23 cellular contexts compared by ENCODE assay signal in the genomic region with DNA sequence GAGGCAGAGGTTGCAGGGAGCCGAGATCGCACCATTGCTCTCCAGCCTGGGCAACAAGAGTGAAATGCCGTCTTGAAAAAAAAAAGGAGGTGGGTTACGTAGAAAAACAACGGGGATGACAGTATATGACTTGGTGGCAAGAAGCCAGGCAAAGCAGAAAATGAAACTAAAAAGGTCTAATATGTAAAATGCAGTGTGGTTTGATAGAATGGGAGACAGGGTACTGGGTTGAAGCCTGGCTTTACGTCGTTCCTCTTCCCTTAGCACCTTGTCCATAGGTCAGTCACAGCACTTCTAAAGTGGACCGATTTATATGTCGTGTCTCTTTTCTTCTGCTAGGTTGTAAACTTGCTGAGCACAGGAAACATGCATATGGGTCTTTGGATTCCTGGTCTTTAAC.
DNase-seq lines count a peak whose midpoint lies in the region; ATAC-seq, FAIRE-seq and TF ChIP-seq lines count a peak whose summit lies in the region.
"Had no signal": no experiment of that assay in that cellular context is flagged by ENCODE, and none has a peak within 500 bp of the region (broad histone marks: within the 10 kb centered on the region; RNA-seq: fewer than 3 reads in every experiment).

No MANE protein-coding gene starts in this region.

- TF ChIP-seq CTCF in PC-3 (conservative IDR thresholded peaks at IDR 0.05; ENCODE audit: low read depth, low read length): no peak
- no peak for TF ChIP-seq CTCF in D721Med (IDR thresholded peaks at IDR 0.05; ENCODE audit: insufficient read depth, missing control alignments)

- H3K9me3 ChIP-seq in PC-3 (ENCODE audit: low read length): no peaks in the 10 kb centered on the region
- H3K9me3 ChIP-seq: lower lobe of right lung had no signal

- no peaks in the 10 kb centered on the region for H4K20me1 ChIP-seq in PC-3 (ENCODE audit: low read length)

- H3K4me2 ChIP-seq in PC-3 (ENCODE audit: low read length): peak overlapping the region; percentile 37; the same call in 1 of the 2 replicates

- peaks cover 69% of the 10 kb centered on the region for H3K27me3 ChIP-seq in PC-3 (ENCODE audit: low read length)
- H3K27me3 ChIP-seq: brain microvascular endothelial cell had no signal

- no peaks in the 10 kb centered on the region for H3K36me3 Mint-ChIP-seq in activated naive CD8-positive, alpha-beta T cell
- H3K36me3 Mint-ChIP-seq in activated naive CD8-positive, alpha-beta T cell treated with anti-CD3 and anti-CD28 coated beads for 36 hours: no peaks in the 10 kb centered on the region
- no peaks in the 10 kb centered on the region for H3K36me3 Mint-ChIP-seq in stimulated activated memory B cell treated with anti-CD40 and anti-IgM and Interleukin-4, amounts not matched to agents 10 μg/mL and 1 μg/mL and 100 μg/mL, for 72 hours
- H3K36me3 Mint-ChIP-seq: activated CD4-positive, alpha-beta memory T cell treated with anti-CD3 and anti-CD28 coated beads for 36 hours had no signal

- H3K9ac ChIP-seq in PC-3 (ENCODE audit: low read length): no peak overlapping the region

- BruUV-seq in PC-3 (replicated peaks; lab: Mats Ljungman, UMichigan): no TSS peak

- H3K27ac Mint-ChIP-seq in activated naive CD8-positive, alpha-beta T cell: no peak overlapping the region
- H3K27ac Mint-ChIP-seq in activated naive CD8-positive, alpha-beta T cell treated with anti-CD3 and anti-CD28 coated beads for 36 hours: no peak overlapping the region
- H3K27ac Mint-ChIP-seq in stimulated activated memory B cell treated with anti-CD40 and anti-IgM and Interleukin-4, amounts not matched to agents 10 μg/mL and 1 μg/mL and 100 μg/mL, for 72 hours: no peak overlapping the region
- H3K27ac Mint-ChIP-seq: activated CD4-positive, alpha-beta memory T cell treated with anti-CD3 and anti-CD28 coated beads for 36 hours had no signal

- DNase-seq in activated naive CD8-positive, alpha-beta T cell treated with anti-CD3 and anti-CD28 coated beads for 36 hours: no peak
- DNase-seq in PC-3 (no peak), D721Med (ENCODE audit: insufficient read length, low spot score) (no peak), HuH-7 (ENCODE audit: low spot score) (no peak)
- DNase-seq: activated CD4-positive, alpha-beta memory T cell treated with anti-CD3 and anti-CD28 coated beads for 36 hours; activated T-cell treated with anti-CD3 and anti-CD28 coated beads, Interleukin-2, amount 50 U/mL, for 72 hours; brain microvascular endothelial cell; COR-L47; cortex of kidney; foreskin fibroblast; hippocampal formation; islet precursor cell; Kasumi-1; lower lobe of right lung; NCI-H1092 treated with DMSO at 0.1 percent for 48 hours; NCI-H510A; occipital lobe; right cardiac atrium had no signal

- no peaks in the 10 kb centered on the region for H3K9me3 Mint-ChIP-seq in activated naive CD8-positive, alpha-beta T cell (ENCODE audit: low read depth)
- H3K9me3 Mint-ChIP-seq in activated naive CD8-positive, alpha-beta T cell treated with anti-CD3 and anti-CD28 coated beads for 36 hours: no peaks in the 10 kb centered on the region
- H3K9me3 Mint-ChIP-seq in stimulated activated memory B cell treated with anti-CD40 and anti-IgM and Interleukin-4, amounts not matched to agents 10 μg/mL and 1 μg/mL and 100 μg/mL, for 72 hours: no peaks in the 10 kb centered on the region
- H3K9me3 Mint-ChIP-seq: activated CD4-positive, alpha-beta memory T cell treated with anti-CD3 and anti-CD28 coated beads for 36 hours had no signal

- H3K27me3 Mint-ChIP-seq in activated naive CD8-positive, alpha-beta T cell: no peaks in the 10 kb centered on the region
- peaks cover 9% of the 10 kb centered on the region for H3K27me3 Mint-ChIP-seq in activated naive CD8-positive, alpha-beta T cell treated with anti-CD3 and anti-CD28 coated beads for 36 hours
- peaks cover 13% of the 10 kb centered on the region for H3K27me3 Mint-ChIP-seq in stimulated activated memory B cell treated with anti-CD40 and anti-IgM and Interleukin-4, amounts not matched to agents 10 μg/mL and 1 μg/mL and 100 μg/mL, for 72 hours
- H3K27me3 Mint-ChIP-seq: activated CD4-positive, alpha-beta memory T cell treated with anti-CD3 and anti-CD28 coated beads for 36 hours had no signal

- no peak overlapping the region for H2AFZ ChIP-seq in PC-3 (ENCODE audit: low read length)

- H3K4me1 ChIP-seq in PC-3 (ENCODE audit: insufficient read depth, low read length): no peaks in the 10 kb centered on the region
- H3K4me1 ChIP-seq: lower lobe of right lung had no signal

- H3K36me3 ChIP-seq in PC-3 (ENCODE audit: low read depth, low read length): no peaks in the 10 kb centered on the region
- H3K36me3 ChIP-seq: brain microvascular endothelial cell, lower lobe of right lung had no signal

- H3K4me3 Mint-ChIP-seq in activated naive CD8-positive, alpha-beta T cell: peak overlapping the region; percentile 17
- H3K4me3 Mint-ChIP-seq in activated naive CD8-positive, alpha-beta T cell treated with anti-CD3 and anti-CD28 coated beads for 36 hours: no peak overlapping the region
- peak overlapping the region; percentile 22 for H3K4me3 Mint-ChIP-seq in stimulated activated memory B cell treated with anti-CD40 and anti-IgM and Interleukin-4, amounts not matched to agents 10 μg/mL and 1 μg/mL and 100 μg/mL, for 72 hours
- H3K4me3 Mint-ChIP-seq: activated CD4-positive, alpha-beta memory T cell treated with anti-CD3 and anti-CD28 coated beads for 36 hours; activated T-cell treated with anti-CD3 and anti-CD28 coated beads, Interleukin-2, amount 50 U/mL, for 72 hours had no signal

- FAIRE-seq in D721Med (lab: Jason Lieb, UNC): no peak
- FAIRE-seq: HTR-8/SVneo had no signal

- H3K9me2 ChIP-seq in PC-3 (replicated peaks; ENCODE audit: low read length): no peaks in the 10 kb centered on the region

- POLR2A ChIA-PET in PC-3 (lab: Charles Lee; ENCODE audit: unreplicated experiment): no interaction called here

- CTCF ChIA-PET in PC-3 (lab: Charles Lee): no interaction called here

- peaks cover 3% of the 10 kb centered on the region for H3K4me1 Mint-ChIP-seq in activated naive CD8-positive, alpha-beta T cell (ENCODE audit: low read depth)
- no peaks in the 10 kb centered on the region for H3K4me1 Mint-ChIP-seq in activated naive CD8-positive, alpha-beta T cell treated with anti-CD3 and anti-CD28 coated beads for 36 hours
- H3K4me1 Mint-ChIP-seq in stimulated activated memory B cell treated with anti-CD40 and anti-IgM and Interleukin-4, amounts not matched to agents 10 μg/mL and 1 μg/mL and 100 μg/mL, for 72 hours: peaks cover 6% of the 10 kb centered on the region

- intact Hi-C loops in PC-3 (cut with micrococcal nuclease): no loop called here

- no peak overlapping the region for H3K4me3 ChIP-seq in PC-3 (ENCODE audit: low read length)
- H3K4me3 ChIP-seq: lower lobe of right lung had no signal

- peak; percentile 58 for ATAC-seq in GM18909 (IDR thresholded peaks at IDR 0.05; ENCODE audit: poor library complexity, unreplicated experiment)
- ATAC-seq in PC-3: no peak
- ATAC-seq in stimulated activated memory B cell treated with anti-CD40 and anti-IgM and Interleukin-4, amounts not matched to agents 10 μg/mL and 1 μg/mL and 100 μg/mL, for 72 hours: no peak
- no peak for ATAC-seq in HG02870 (IDR thresholded peaks at IDR 0.05; ENCODE audit: unreplicated experiment)
- ATAC-seq: activated T-cell treated with anti-CD3 and anti-CD28 coated beads, Interleukin-2, amount 50 U/mL, for 72 hours; lower lobe of right lung; right cardiac atrium had no signal

- H3K27ac ChIP-seq in PC-3 (ENCODE audit: low read length): no peak overlapping the region
- H3K27ac ChIP-seq: brain microvascular endothelial cell, lower lobe of right lung had no signal

- no peaks in the 10 kb centered on the region for H3K79me2 ChIP-seq in PC-3 (ENCODE audit: low read length)

- H3F3A ChIP-seq in PC-3 (ENCODE audit: low read length, unreplicated experiment): no peaks in the 10 kb centered on the region
